In genomic region chr7:117808273-117808868, GRCh38 we compare ENCODE assay signal across 10 cellular contexts.
A peak's percentile ranks its signal among the peaks of the same experiment; 100 is the strongest.
DNase-seq lines count a peak whose midpoint lies in the region; FAIRE-seq and TF ChIP-seq lines count a peak whose summit lies in the region.
"Had no signal": no experiment of that assay in that cellular context is flagged by ENCODE, and none has a peak within 500 bp of the region (broad histone marks: within the 10 kb centered on the region; RNA-seq: fewer than 3 reads in every experiment).

No MANE protein-coding gene starts in this region.

- H3K27me3 ChIP-seq in bronchial epithelial cell (ENCODE audit: control insufficient read depth, insufficient read depth, low read length) (no peaks in the 10 kb centered on the region), uterus (no peaks in the 10 kb centered on the region), HAP-1 (ENCODE audit: low read depth) (no peaks in the 10 kb centered on the region)

- FAIRE-seq in bronchial epithelial cell (lab: Jason Lieb, UNC): peak; percentile 77

- H3K4me1 ChIP-seq in uterus (no peaks in the 10 kb centered on the region), HAP-1 (no peaks in the 10 kb centered on the region; the same call in 1 of the 2 replicates)

- no peaks in the 10 kb centered on the region for H3K9me3 ChIP-seq in uterus
- H3K9me3 ChIP-seq in HAP-1: no peaks in the 10 kb centered on the region

- DNase-seq in DMS 273 (lab: John Stamatoyannopoulos, UW; ENCODE audit: unreplicated experiment): peak; percentile 26
- no peak for DNase-seq in DMS 273 treated with DMSO at 0.1 percent for 48 hours (lab: John Stamatoyannopoulos, UW)
- no peak for DNase-seq in bronchial epithelial cell (ENCODE audit: low read depth)
- peak; percentile 45 for DNase-seq in kidney tubule cell (ENCODE audit: low spot score)
- DNase-seq in uterus: peak; percentile 45 to 52
- DNase-seq in HAP-1 (ENCODE audit: low spot score in 2 of 2): no peak
- DNase-seq in effector CD4-positive, alpha-beta T cell: no peak
- DNase-seq in D341Med (ENCODE audit: low spot score): no peak

- TF ChIP-seq POLR2A in uterus (IDR thresholded peaks at IDR 0.05): no peak

- H3K27ac ChIP-seq in uterus: peak overlapping the region in 1 of 2 donors; percentile 28
- H3K27ac ChIP-seq: 22Rv1, VCaP had no signal

- no peak for TF ChIP-seq CTCF in bronchial epithelial cell (IDR thresholded peaks at IDR 0.05; ENCODE audit: insufficient read depth, low read length, severe bottlenecking)
- no peak for TF ChIP-seq CTCF in uterus (IDR thresholded peaks at IDR 0.05)

- intact Hi-C loops in uterus (cut with DNase I; ENCODE audit: low total_unique reads): no loop called here

- no peak overlapping the region for H3K4me3 ChIP-seq in bronchial epithelial cell (ENCODE audit: low read depth, low read length)
- H3K4me3 ChIP-seq in uterus: no peak overlapping the region
- H3K4me3 ChIP-seq in HAP-1: no peak overlapping the region

- H3K36me3 ChIP-seq in bronchial epithelial cell (ENCODE audit: control insufficient read depth, insufficient read depth, low read length) (no peaks in the 10 kb centered on the region), uterus (no peaks in the 10 kb centered on the region), HAP-1 (replicated peaks) (no peaks in the 10 kb centered on the region)

- in situ Hi-C loops in HAP-1 (cut with MboI; ENCODE audit: low sequenced_read_pairs): no loop called here

Comparison
In these comparisons a context has a peak if more than half of its experiments do, and no peak if none do; other contexts are left out.
1. DNase-seq: peak in DMS 273 (single experiment), kidney tubule cell (single experiment) and uterus (2 of 2); none in DMS 273 treated with DMSO at 0.1 percent for 48 hours (single experiment), bronchial epithelial cell (single experiment), HAP-1 (0 of 2), effector CD4-positive, alpha-beta T cell (single experiment) and D341Med (single experiment).